ENCODE assay signal across 24 cellular contexts in the genomic region with DNA sequence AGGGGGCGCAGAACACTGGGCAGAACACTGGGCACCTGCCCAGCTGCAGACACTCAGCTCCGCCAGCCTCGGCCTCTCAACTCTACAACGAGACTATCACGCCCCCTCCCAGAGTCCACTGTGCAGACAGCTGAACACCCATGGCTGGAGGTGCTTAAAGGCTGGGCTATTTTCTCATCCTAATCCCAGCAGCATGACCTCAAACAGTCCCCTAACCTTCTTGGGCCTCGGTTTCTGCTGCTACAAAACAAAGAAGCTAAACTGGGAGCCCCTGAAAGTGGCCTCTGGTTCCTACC.
"Had no signal": no experiment of that assay in that cellular context is flagged by ENCODE, and none has a peak within 500 bp of the region (broad histone marks: within the 10 kb centered on the region; RNA-seq: fewer than 3 reads in every experiment).

No MANE protein-coding gene starts in this region.

- H3K4me3 ChIP-seq: MG63, Peyer's patch, SJSA1, SK-N-MC had no signal

- H3K27ac ChIP-seq: HL-60, Peyer's patch, SJSA1, SK-N-MC had no signal

- ATAC-seq: PC-3 had no signal

- H3K9me3 ChIP-seq: MG63, Peyer's patch, SJSA1 had no signal

- H3K27me3 ChIP-seq: MG63, Peyer's patch, SJSA1 had no signal

- H3K36me3 ChIP-seq: MG63, Peyer's patch, SJSA1 had no signal

- H3K4me1 ChIP-seq: Peyer's patch had no signal

- DNase-seq: Karpas-422, KG1, MG63, NCI-H1092, NCI-H1105 treated with DMSO at 0.1 percent for 48 hours, NCI-H1417 treated with DMSO at 0.1 percent for 48 hours, NCI-H146, NCI-H1694 treated with DMSO at 0.1 percent for 48 hours, NCI-H1930, NCI-H2081, NCI-H2171, NCI-H226, NCI-H446, NCI-H510A, NCI-H524 treated with DMSO at 0.1 percent for 48 hours, NCI-H69, NCI-H774, PC-3, Peyer's patch, SIG-M5, T-helper 1 cell had no signal
